15 cellular contexts compared by ENCODE assay signal in the genomic region with DNA sequence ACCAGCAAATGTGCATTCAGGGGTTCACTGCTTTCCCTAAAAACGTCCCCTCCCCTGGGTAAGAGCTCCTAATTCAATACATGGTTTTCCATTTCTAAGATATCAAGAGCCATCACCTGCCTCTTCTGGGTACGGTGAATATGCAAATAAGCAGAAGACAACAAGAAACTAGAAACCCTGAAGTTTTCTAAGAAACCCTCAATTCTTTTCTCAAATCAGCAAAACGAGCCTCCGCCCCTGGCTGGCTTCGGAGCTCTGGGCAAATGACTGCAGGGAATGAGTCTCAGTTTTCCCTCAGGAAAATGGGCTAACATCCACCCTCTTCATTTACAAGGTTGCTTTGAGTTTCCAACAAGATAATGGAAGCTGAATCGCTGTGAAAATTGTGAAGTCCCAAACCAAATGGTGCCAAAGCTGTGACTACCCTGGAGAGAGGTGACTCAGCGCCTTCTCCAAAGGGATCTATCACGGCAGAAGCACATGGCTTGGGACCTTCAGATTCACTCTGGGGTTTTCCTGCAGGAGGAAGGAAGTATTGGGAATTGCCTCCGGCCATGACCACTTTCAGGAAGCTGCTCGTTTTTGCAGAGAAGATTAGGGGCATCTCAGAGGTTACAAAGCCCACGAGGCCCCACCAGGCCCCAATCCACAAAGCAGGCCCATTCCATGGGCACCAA. TPM values are rescaled to one million over a fixed set of nuclear protein-coding genes. Genes with fewer than 3 reads are reported as not detected.
DNase-seq lines count a peak whose midpoint lies in the region; ATAC-seq, FAIRE-seq and TF ChIP-seq lines count a peak whose summit lies in the region.
"Had no signal": no experiment of that assay in that cellular context is flagged by ENCODE, and none has a peak within 500 bp of the region (broad histone marks: within the 10 kb centered on the region; RNA-seq: fewer than 3 reads in every experiment).

No MANE protein-coding gene starts in this region.

- ATAC-seq in foreskin keratinocyte: no peak
- ATAC-seq: left lung had no signal

- peaks cover 22% of the 10 kb centered on the region for H3K36me3 Mint-ChIP-seq in T-helper 2 cell treated with Interferon-gamma antibody and Interleukin-4, amounts not matched to agents 5 μg/mL and 100 μg/mL, for 36 hours (ENCODE audit: low read depth)
- peaks cover 5% of the 10 kb centered on the region for H3K36me3 Mint-ChIP-seq in dendritic cell treated with granulocyte-macrophage colony-stimulating factor and Interleukin-4, amounts not matched to agents 40 ng/mL and 50 ng/mL, for 4 days (ENCODE audit: low read depth)

- intact Hi-C loops in dendritic cell treated with granulocyte-macrophage colony-stimulating factor and Interleukin-4, amounts not matched to agents 40 ng/mL and 50 ng/mL, for 4 days (cut with micrococcal nuclease): no loop called here

- peaks cover 23% of the 10 kb centered on the region for H3K36me3 ChIP-seq in neutrophil

- H3K4me3 ChIP-seq in neutrophil (ENCODE audit: low read depth in 1 of 2, low read length in 1 of 2): peak overlapping the region in 1 of 2 experiments; percentile 24
- H3K4me3 ChIP-seq: left lung had no signal

- H3K4me1 ChIP-seq in neutrophil (ENCODE audit: control insufficient read depth in 1 of 2, insufficient read depth in 1 of 2, low read depth in 1 of 2, low read length in 1 of 2) (peaks cover 14 to 15% of the 10 kb centered on the region in 2 experiments), foreskin keratinocyte (no peaks in the 10 kb centered on the region)
- H3K4me1 ChIP-seq: parathyroid adenoma had no signal

- H3K9me3 Mint-ChIP-seq in T-helper 2 cell treated with Interferon-gamma antibody and Interleukin-4, amounts not matched to agents 5 μg/mL and 100 μg/mL, for 36 hours: no peaks in the 10 kb centered on the region
- no peaks in the 10 kb centered on the region for H3K9me3 Mint-ChIP-seq in dendritic cell treated with granulocyte-macrophage colony-stimulating factor and Interleukin-4, amounts not matched to agents 40 ng/mL and 50 ng/mL, for 4 days
- H3K9me3 Mint-ChIP-seq: activated T-helper 2 cell treated with anti-CD3 and anti-CD28 coated beads, Interferon-gamma antibody, Interleukin-2, Interleukin-4, amounts not matched to agents 10 μg/mL and 5 μg/mL and 100 μg/mL, durations not matched to agents 14 hours and 24 hours and 36 hours; stimulated activated naive CD8-positive, alpha-beta T cell treated with anti-CD3 and anti-CD28 coated beads, Interleukin-15, Interleukin-2, amounts not matched to agents 100 ng/mL and 50 ng/mL, for 24 hours had no signal

- no peak for FAIRE-seq in urothelium cell line (lab: Jason Lieb, UNC)
- FAIRE-seq: A204.1 had no signal

- peak overlapping the region; percentile 70 for H3K27ac Mint-ChIP-seq in T-helper 2 cell treated with Interferon-gamma antibody and Interleukin-4, amounts not matched to agents 5 μg/mL and 100 μg/mL, for 36 hours
- peak overlapping the region; percentile 37 for H3K27ac Mint-ChIP-seq in dendritic cell treated with granulocyte-macrophage colony-stimulating factor and Interleukin-4, amounts not matched to agents 40 ng/mL and 50 ng/mL, for 4 days
- H3K27ac Mint-ChIP-seq: activated T-helper 2 cell treated with anti-CD3 and anti-CD28 coated beads, Interferon-gamma antibody, Interleukin-2, Interleukin-4, amounts not matched to agents 10 μg/mL and 5 μg/mL and 100 μg/mL, durations not matched to agents 14 hours and 24 hours and 36 hours; stimulated activated naive CD8-positive, alpha-beta T cell treated with anti-CD3 and anti-CD28 coated beads, Interleukin-15, Interleukin-2, amounts not matched to agents 100 ng/mL and 50 ng/mL, for 24 hours had no signal

- H3K27me3 Mint-ChIP-seq in T-helper 2 cell treated with Interferon-gamma antibody and Interleukin-4, amounts not matched to agents 5 μg/mL and 100 μg/mL, for 36 hours (ENCODE audit: low read depth): peaks cover 10% of the 10 kb centered on the region
- peaks cover 33% of the 10 kb centered on the region for H3K27me3 Mint-ChIP-seq in dendritic cell treated with granulocyte-macrophage colony-stimulating factor and Interleukin-4, amounts not matched to agents 40 ng/mL and 50 ng/mL, for 4 days
- H3K27me3 Mint-ChIP-seq: stimulated activated naive CD8-positive, alpha-beta T cell treated with anti-CD3 and anti-CD28 coated beads, Interleukin-15, Interleukin-2, amounts not matched to agents 100 ng/mL and 50 ng/mL, for 24 hours had no signal

- no peak for DNase-seq in T-helper 2 cell treated with Interferon-gamma antibody and Interleukin-4, amounts not matched to agents 5 μg/mL and 100 μg/mL, for 36 hours (ENCODE audit: low spot score)
- no peak for DNase-seq in T-helper 2 cell
- DNase-seq in M059J (ENCODE audit: low read depth): peak; percentile 76
- DNase-seq in foreskin keratinocyte: no peak
- DNase-seq in urothelium cell line (ENCODE audit: low spot score): no peak
- no peak for DNase-seq in activated effector memory CD4-positive, alpha-beta T cell treated with anti-CD3 and anti-CD28 coated beads, Interleukin-2, amount 50 U/mL, for 16 hours
- DNase-seq: cerebellar nuclear complex, left lung, NCI-H2081 treated with DMSO at 0.1 percent for 48 hours had no signal

- no peaks in the 10 kb centered on the region for H3K9me3 ChIP-seq in neutrophil
- H3K9me3 ChIP-seq: left lung had no signal

- peak overlapping the region; percentile 46 for H3K27ac ChIP-seq in neutrophil
- H3K27ac ChIP-seq in foreskin keratinocyte: no peak overlapping the region
- H3K27ac ChIP-seq: parathyroid adenoma had no signal

- peak overlapping the region; percentile 51 for H3K4me3 Mint-ChIP-seq in T-helper 2 cell treated with Interferon-gamma antibody and Interleukin-4, amounts not matched to agents 5 μg/mL and 100 μg/mL, for 36 hours
- H3K4me3 Mint-ChIP-seq in dendritic cell treated with granulocyte-macrophage colony-stimulating factor and Interleukin-4, amounts not matched to agents 40 ng/mL and 50 ng/mL, for 4 days: no peak overlapping the region
- H3K4me3 Mint-ChIP-seq: stimulated activated naive CD8-positive, alpha-beta T cell treated with anti-CD3 and anti-CD28 coated beads, Interleukin-15, Interleukin-2, amounts not matched to agents 100 ng/mL and 50 ng/mL, for 24 hours had no signal

- no peak for TF ChIP-seq CTCF in neutrophil (IDR thresholded peaks at IDR 0.05)
- TF ChIP-seq CTCF in foreskin keratinocyte (conservative IDR thresholded peaks at IDR 0.05): no peak

- H3K4me1 Mint-ChIP-seq in T-helper 2 cell treated with Interferon-gamma antibody and Interleukin-4, amounts not matched to agents 5 μg/mL and 100 μg/mL, for 36 hours (ENCODE audit: low read depth): peaks cover 34% of the 10 kb centered on the region
- peaks cover 32% of the 10 kb centered on the region for H3K4me1 Mint-ChIP-seq in dendritic cell treated with granulocyte-macrophage colony-stimulating factor and Interleukin-4, amounts not matched to agents 40 ng/mL and 50 ng/mL, for 4 days (ENCODE audit: low read depth)

- H3K27me3 ChIP-seq in neutrophil (no peaks in the 10 kb centered on the region), foreskin keratinocyte (no peaks in the 10 kb centered on the region)
- H3K27me3 ChIP-seq: left lung had no signal

RNA-seq across cellular contexts. Expression of a gene that starts 26.6 kb away (rescaled TPM):
- total RNA-seq in M059J (2014; rRNA removed; shearing (Covaris generic)): 3.1 and 4.0 TPM in 2 replicates
- total RNA-seq in foreskin keratinocyte: 0.32 and 0.65 TPM in 2 replicates
- polyA plus RNA-seq in foreskin keratinocyte: 0.22 and 0.32 TPM in 2 replicates
